Comparison of ENCODE assay signal across 16 cellular contexts in the genomic region with DNA sequence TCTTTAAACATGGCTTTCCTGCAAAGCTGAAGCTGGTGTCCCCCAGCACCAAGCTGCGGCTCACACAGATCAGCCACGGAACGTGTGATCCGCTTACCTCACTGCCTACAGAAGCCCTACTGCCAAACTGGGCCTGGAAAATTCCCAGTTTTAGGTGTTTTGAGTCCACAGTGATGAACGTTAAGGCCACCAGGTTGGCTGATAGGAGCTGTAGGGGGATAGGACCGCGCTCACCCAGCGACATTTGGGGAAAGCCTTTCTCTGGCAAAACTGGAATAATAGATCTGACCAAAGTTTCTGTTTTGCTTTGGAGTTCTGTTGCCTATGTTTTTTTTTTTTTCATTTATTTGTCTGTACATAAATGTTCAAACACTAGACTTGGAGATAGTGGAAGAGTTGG. TPM values are rescaled to one million over a fixed set of nuclear protein-coding genes. Genes with fewer than 3 reads are reported as not detected.
A peak's percentile ranks its signal among the peaks of the same experiment; 100 is the strongest.
DNase-seq lines count a peak whose midpoint lies in the region; ATAC-seq, FAIRE-seq and TF ChIP-seq lines count a peak whose summit lies in the region.
"Had no signal": no experiment of that assay in that cellular context is flagged by ENCODE, and none has a peak within 500 bp of the region (broad histone marks: within the 10 kb centered on the region; RNA-seq: fewer than 3 reads in every experiment).

No MANE protein-coding gene starts in this region.

- H2AK5ac ChIP-seq in trophoblast cell (ENCODE audit: low read length), result peak overlapping the region; percentile 91

- H3K23ac ChIP-seq in trophoblast cell (ENCODE audit: low read length), result no peak overlapping the region

- H3K9ac ChIP-seq in trophoblast cell (ENCODE audit: low read length), result no peak overlapping the region
- H3K9ac ChIP-seq in colonic mucosa (ENCODE audit: low read depth in 2 of 2, low read length in 2 of 2), result no peak overlapping the region

- H2BK120ac ChIP-seq in trophoblast cell (ENCODE audit: insufficient read depth, low read length, poor library complexity), result peak overlapping the region; percentile 67

- H3K4ac ChIP-seq in trophoblast cell (ENCODE audit: low read depth, low read length), result no peak overlapping the region

- H3K9me3 Mint-ChIP-seq in activated T-cell treated with anti-CD3 and anti-CD28 coated beads, Interleukin-2, amount 50 U/mL, for 72 hours, result no peaks in the 10 kb centered on the region
- no peaks in the 10 kb centered on the region for H3K9me3 Mint-ChIP-seq in activated naive CD4-positive, alpha-beta T cell treated with anti-CD3 and anti-CD28 coated beads, Interleukin-2, amount 50 U/mL, for 72 hours
- H3K9me3 Mint-ChIP-seq: CD4-positive, alpha-beta memory T cell had no signal

- H2AFZ ChIP-seq in trophoblast cell (ENCODE audit: insufficient read depth, low read length, poor library complexity), result no peak overlapping the region

- H3K9me3 ChIP-seq in trophoblast cell (ENCODE audit: insufficient read depth, low read depth, low read length) (peaks cover 2% of the 10 kb centered on the region), colonic mucosa (no peaks in the 10 kb centered on the region)
- H3K9me3 ChIP-seq: HAP-1 had no signal

- no peak for DNase-seq in activated T-cell treated with anti-CD3 and anti-CD28 coated beads, Interleukin-2, amount 50 U/mL, for 72 hours
- DNase-seq in activated T-cell treated with anti-CD3 and anti-CD28 coated beads, Interleukin-2, amount 50 U/mL, for 48 hours, result no peak
- DNase-seq in bronchial epithelial cell (ENCODE audit: low read depth) (no peak), trophoblast cell (no peak), colonic mucosa (no peak)
- DNase-seq in activated naive CD4-positive, alpha-beta T cell treated with anti-CD3 and anti-CD28 coated beads, Interleukin-2, amount 50 U/mL, for 72 hours (ENCODE audit: low spot score in 2 of 2), result no peak
- DNase-seq: ACHN; C1 segment of cervical spinal cord; CD4-positive, alpha-beta memory T cell; DMS79 had no signal

- peak overlapping the region; percentile 49 for H3K14ac ChIP-seq in trophoblast cell (ENCODE audit: low read length)

- H2BK5ac ChIP-seq in trophoblast cell (ENCODE audit: low read depth, low read length, poor library complexity), result no peak overlapping the region

- H3K27ac Mint-ChIP-seq in activated T-cell treated with anti-CD3 and anti-CD28 coated beads, Interleukin-2, amount 50 U/mL, for 72 hours, result peak overlapping the region; percentile 87
- peak overlapping the region in 1 of 2 donors; percentile 85 for H3K27ac Mint-ChIP-seq in activated naive CD4-positive, alpha-beta T cell treated with anti-CD3 and anti-CD28 coated beads, Interleukin-2, amount 50 U/mL, for 72 hours
- H3K27ac Mint-ChIP-seq: B cell had no signal

- H3K4me3 ChIP-seq in bronchial epithelial cell (ENCODE audit: low read depth, low read length) (no peak overlapping the region), trophoblast cell (ENCODE audit: low read depth, low read length) (no peak overlapping the region), colonic mucosa (no peak overlapping the region)
- H3K4me3 ChIP-seq: HAP-1 had no signal

- H3K27me3 ChIP-seq in bronchial epithelial cell (ENCODE audit: control insufficient read depth, insufficient read depth, low read length), result no peaks in the 10 kb centered on the region
- H3K27me3 ChIP-seq in trophoblast cell (ENCODE audit: insufficient read depth, low read length), result no peaks in the 10 kb centered on the region
- no peaks in the 10 kb centered on the region for H3K27me3 ChIP-seq in colonic mucosa

- H3K4me1 Mint-ChIP-seq in activated T-cell treated with anti-CD3 and anti-CD28 coated beads, Interleukin-2, amount 50 U/mL, for 72 hours (ENCODE audit: low read depth), result no peaks in the 10 kb centered on the region

- H3K18ac ChIP-seq in trophoblast cell (ENCODE audit: low read length), result peak overlapping the region; percentile 76

- intact Hi-C loops in colonic mucosa (cut with DNase I), result no loop called here

- H4K12ac ChIP-seq in trophoblast cell (ENCODE audit: low read depth, low read length), result no peak overlapping the region

- ATAC-seq in activated T-cell treated with anti-CD3 and anti-CD28 coated beads, Interleukin-2, amount 50 U/mL, for 72 hours (replicated peaks in 1 of 2), result no peak
- ATAC-seq in activated naive CD4-positive, alpha-beta T cell treated with anti-CD3 and anti-CD28 coated beads, Interleukin-2, amount 50 U/mL, for 72 hours, result no peak
- ATAC-seq in activated CD4-positive, CD25-positive, alpha-beta regulatory T cell treated with anti-CD3 and anti-CD28 coated beads, Interleukin-2, amount 50 U/mL, for 24 hours, result no peak

- H3K36me3 ChIP-seq in bronchial epithelial cell (ENCODE audit: control insufficient read depth, insufficient read depth, low read length) (no peaks in the 10 kb centered on the region), trophoblast cell (ENCODE audit: control insufficient read depth in 1 of 2, insufficient read depth in 2 of 2, low read length in 2 of 2) (peaks cover 3 to 8% of the 10 kb centered on the region in 2 experiments), colonic mucosa (no peaks in the 10 kb centered on the region)
- H3K36me3 ChIP-seq: HAP-1 had no signal

- peaks cover 9% of the 10 kb centered on the region for H3K79me1 ChIP-seq in trophoblast cell (ENCODE audit: low read length)

- peak overlapping the region; percentile 54 for H4K8ac ChIP-seq in trophoblast cell (ENCODE audit: low read depth, low read length)

- no peaks in the 10 kb centered on the region for H3K27me3 Mint-ChIP-seq in activated T-cell treated with anti-CD3 and anti-CD28 coated beads, Interleukin-2, amount 50 U/mL, for 72 hours (ENCODE audit: low read depth)
- H3K27me3 Mint-ChIP-seq: B cell; CD4-positive, alpha-beta memory T cell had no signal

- peak overlapping the region; percentile 59 for H2BK12ac ChIP-seq in trophoblast cell (ENCODE audit: low read length)

- no peak overlapping the region for H3K4me2 ChIP-seq in trophoblast cell (ENCODE audit: low read length)

- WGBS in trophoblast cell (ENCODE audit: extremely low coverage, insufficient coverage, insufficient read length), result no CpG with 5 or more reads among the region's 8 CpGs

- no peak overlapping the region for H3K4me3 Mint-ChIP-seq in activated T-cell treated with anti-CD3 and anti-CD28 coated beads, Interleukin-2, amount 50 U/mL, for 72 hours
- H3K4me3 Mint-ChIP-seq: B cell; CD4-positive, alpha-beta memory T cell had no signal

- H3K4me1 ChIP-seq in trophoblast cell (ENCODE audit: control insufficient read depth in 1 of 2, insufficient read depth in 2 of 2, low read length in 2 of 2) (peaks cover 18 to 24% of the 10 kb centered on the region in 2 experiments), colonic mucosa (no peaks in the 10 kb centered on the region)

- H3K79me2 ChIP-seq in trophoblast cell (ENCODE audit: control insufficient read depth, insufficient read depth, low read length, poor library complexity), result peaks cover 2% of the 10 kb centered on the region

- TF ChIP-seq CTCF in bronchial epithelial cell (IDR thresholded peaks at IDR 0.05; ENCODE audit: insufficient read depth, low read length, severe bottlenecking) (no peak), colonic mucosa (IDR thresholded peaks at IDR 0.05) (no peak)

- H3K27ac ChIP-seq in trophoblast cell (ENCODE audit: low read depth, low read length) (peak overlapping the region; percentile 76), colonic mucosa (no peak overlapping the region)

- peak; percentile 18 for FAIRE-seq in bronchial epithelial cell (lab: Jason Lieb, UNC)
- FAIRE-seq: G401.6, GM12892, H1 had no signal

- H3K36me3 Mint-ChIP-seq in activated T-cell treated with anti-CD3 and anti-CD28 coated beads, Interleukin-2, amount 50 U/mL, for 72 hours (ENCODE audit: insufficient read depth in 2 of 2), result peaks cover 0 to 6% of the 10 kb centered on the region in 2 donors
- H3K36me3 Mint-ChIP-seq in activated naive CD4-positive, alpha-beta T cell treated with anti-CD3 and anti-CD28 coated beads, Interleukin-2, amount 50 U/mL, for 72 hours, result peaks cover 0 to 6% of the 10 kb centered on the region in 2 donors

- H4K91ac ChIP-seq in trophoblast cell (ENCODE audit: low read depth, low read length), result peak overlapping the region; percentile 88

RNA-seq across cellular contexts. Expression of gene ASPHD2, which starts 14.8 kb away (rescaled TPM):
- total RNA-seq in activated T-cell treated with anti-CD3 and anti-CD28 coated beads, Interleukin-2, amount 50 U/mL, for 72 hours, result 10 to 100 TPM; 14.6 to 18.1 TPM
- total RNA-seq in bronchial epithelial cell (3.4 and 3.8 TPM in 2 replicates), colonic mucosa (1 to 10 TPM; 3.8 to 4.3 TPM)
- 9.5 and 9.9 TPM in 2 replicates for polyA plus RNA-seq in trophoblast cell (2013)
- 10 to 100 TPM in 1 of 2 donors, 1 to 10 TPM in 1; 3.5 to 15.1 TPM for total RNA-seq in activated naive CD4-positive, alpha-beta T cell treated with anti-CD3 and anti-CD28 coated beads, Interleukin-2, amount 50 U/mL, for 72 hours

RNA-seq across cellular contexts. Expression of gene HPS4, which starts 39.7 kb away (rescaled TPM):
- total RNA-seq in activated T-cell treated with anti-CD3 and anti-CD28 coated beads, Interleukin-2, amount 50 U/mL, for 72 hours, result 10 to 100 TPM; 50.5 to 62.2 TPM
- total RNA-seq in bronchial epithelial cell (28.3 and 29.5 TPM in 2 replicates), colonic mucosa (10 to 100 TPM; 23.8 to 26.3 TPM)
- 22.6 and 24.1 TPM in 2 replicates for polyA plus RNA-seq in trophoblast cell (2013)
- 10 to 100 TPM; 51.3 to 62.6 TPM for total RNA-seq in activated naive CD4-positive, alpha-beta T cell treated with anti-CD3 and anti-CD28 coated beads, Interleukin-2, amount 50 U/mL, for 72 hours

RNA-seq across cellular contexts. Expression of gene SRRD, which starts 39.8 kb away (rescaled TPM):
- 10 to 100 TPM; 13.5 to 20.0 TPM for total RNA-seq in activated T-cell treated with anti-CD3 and anti-CD28 coated beads, Interleukin-2, amount 50 U/mL, for 72 hours
- total RNA-seq in bronchial epithelial cell (13.3 and 26.6 TPM in 2 replicates), colonic mucosa (10 to 100 TPM; 11.8 to 16.4 TPM)
- polyA plus RNA-seq in trophoblast cell (2013), result 15.4 and 15.8 TPM in 2 replicates
- 10 to 100 TPM; 18.6 to 27.4 TPM for total RNA-seq in activated naive CD4-positive, alpha-beta T cell treated with anti-CD3 and anti-CD28 coated beads, Interleukin-2, amount 50 U/mL, for 72 hours
